In the genomic region with DNA sequence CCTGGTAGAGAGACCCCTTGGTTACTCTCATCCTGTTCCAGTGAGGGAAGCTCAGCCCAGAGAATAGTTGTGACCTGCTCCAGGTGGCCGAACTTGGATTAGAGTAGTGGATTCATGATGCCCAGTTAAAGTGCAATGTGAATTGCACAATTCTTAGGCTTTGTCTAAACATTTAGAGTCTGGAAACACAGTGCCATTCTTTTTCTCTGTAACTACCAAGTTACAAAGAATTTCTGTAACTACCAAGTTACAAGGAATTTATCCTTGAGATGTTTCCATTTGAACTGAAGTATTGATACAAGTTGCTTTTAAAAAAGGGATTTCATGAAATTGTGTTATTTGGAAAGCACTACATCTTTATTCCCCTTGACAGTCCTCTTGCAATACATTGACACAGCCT, we compare ENCODE assay signal across 27 cellular contexts.
"Had no signal": no experiment of that assay in that cellular context is flagged by ENCODE, and none has a peak within 500 bp of the region (broad histone marks: within the 10 kb centered on the region; RNA-seq: fewer than 3 reads in every experiment).

No MANE protein-coding gene starts in this region.

- H3K36me3 ChIP-seq: ascending aorta, brain microvascular endothelial cell, left lung, lower lobe of right lung, pancreas, prostate gland, stomach, tibial artery had no signal

- H3K36me3 Mint-ChIP-seq: activated CD4-positive, alpha-beta memory T cell treated with anti-CD3 and anti-CD28 coated beads for 36 hours; activated naive CD8-positive, alpha-beta T cell treated with anti-CD3 and anti-CD28 coated beads for 36 hours had no signal

- H3K4me1 ChIP-seq: ascending aorta, lower lobe of right lung, pancreas, prostate gland had no signal

- H3K4me3 ChIP-seq: ascending aorta, coronary artery, dorsolateral prefrontal cortex, left lung, lower lobe of right lung, mucosa of descending colon, pancreas, prostate gland, stomach, tibial artery had no signal

- H3K4me3 Mint-ChIP-seq: activated CD4-positive, alpha-beta memory T cell treated with anti-CD3 and anti-CD28 coated beads for 36 hours; activated naive CD4-positive, alpha-beta T cell treated with anti-CD3 and anti-CD28 coated beads for 36 hours; activated naive CD8-positive, alpha-beta T cell treated with anti-CD3 and anti-CD28 coated beads for 36 hours; activated T-helper 1 cell treated with anti-CD3 and anti-CD28 coated beads, Interleukin-12 subunit alpha, Interleukin-12 subunit beta, Interleukin-2, Interleukin-4 antibody, amounts not matched to agents 30 ng/mL and 10 ng/mL and 1 ng/mL, durations not matched to agents 14 hours and 24 hours and 36 hours; nephron progenitor cell; stimulated activated naive B cell treated with anti-CD40 and anti-IgM and Interleukin-4, amounts not matched to agents 10 μg/mL and 1 μg/mL and 100 μg/mL, for 72 hours had no signal

- H3K27me3 ChIP-seq: ascending aorta, brain microvascular endothelial cell, left lung, pancreas, stomach, tibial artery had no signal

- H3K27me3 Mint-ChIP-seq: activated naive CD8-positive, alpha-beta T cell treated with anti-CD3 and anti-CD28 coated beads for 36 hours; stimulated activated naive B cell treated with anti-CD40 and anti-IgM and Interleukin-4, amounts not matched to agents 10 μg/mL and 1 μg/mL and 100 μg/mL, for 72 hours had no signal

- H3K27ac Mint-ChIP-seq: activated CD4-positive, alpha-beta memory T cell treated with anti-CD3 and anti-CD28 coated beads for 36 hours; activated naive CD4-positive, alpha-beta T cell treated with anti-CD3 and anti-CD28 coated beads for 36 hours; activated naive CD8-positive, alpha-beta T cell treated with anti-CD3 and anti-CD28 coated beads for 36 hours; activated T-helper 1 cell treated with anti-CD3 and anti-CD28 coated beads, Interleukin-12 subunit alpha, Interleukin-12 subunit beta, Interleukin-2, Interleukin-4 antibody, amounts not matched to agents 30 ng/mL and 10 ng/mL and 1 ng/mL, durations not matched to agents 14 hours and 24 hours and 36 hours; nephron progenitor cell; stimulated activated naive B cell treated with anti-CD40 and anti-IgM and Interleukin-4, amounts not matched to agents 10 μg/mL and 1 μg/mL and 100 μg/mL, for 72 hours had no signal

- H3K27ac ChIP-seq: ascending aorta, brain microvascular endothelial cell, coronary artery, left lung, lower lobe of right lung, pancreas, prostate gland, stomach, tibial artery had no signal

- ATAC-seq: left lung; lower lobe of right lung; mucosa of descending colon; pancreas; stimulated activated naive B cell treated with anti-CD40 and anti-IgM and Interleukin-4, amounts not matched to agents 10 μg/mL and 1 μg/mL and 100 μg/mL, for 72 hours had no signal

- FAIRE-seq: pancreas had no signal

- H3K9me3 ChIP-seq: ascending aorta, left lung, lower lobe of right lung, mucosa of descending colon, pancreas, prostate gland, stomach, tibial artery had no signal

- DNase-seq: activated CD4-positive, alpha-beta memory T cell treated with anti-CD3 and anti-CD28 coated beads for 36 hours; activated CD4-positive, alpha-beta T cell treated with anti-CD3 and anti-CD28 coated beads for 48 hours; activated CD8-positive, alpha-beta memory T cell treated with anti-CD3 and anti-CD28 coated beads, Interleukin-2, amount 50 U/mL, for 4 hours; activated effector memory CD4-positive, alpha-beta T cell treated with anti-CD3 and anti-CD28 coated beads, Interleukin-2, amount 50 U/mL, for 16 hours; activated naive CD4-positive, alpha-beta T cell treated with anti-CD3 and anti-CD28 coated beads for 36 hours; activated naive CD8-positive, alpha-beta T cell treated with anti-CD3 and anti-CD28 coated beads for 36 hours; activated T-cell treated with anti-CD3 and anti-CD28 coated beads, Interleukin-2, amount 50 U/mL, for 1 hour; brain microvascular endothelial cell; dorsolateral prefrontal cortex; effector memory CD4-positive, alpha-beta T cell; head of caudate nucleus; kidney glomerular epithelial cell; left lung; lower lobe of right lung; mesendoderm; mucosa of descending colon; nephron progenitor cell; pancreas; stimulated activated CD4-positive, alpha-beta T cell treated with anti-CD3 and anti-CD28 coated beads, Interleukin-15, amount 100 ng/mL, for 24 hours; stimulated activated CD4-positive, alpha-beta T cell treated with anti-CD3 and anti-CD28 coated beads, Interleukin-2, amount 100 ng/mL, for 24 hours; stimulated activated naive B cell treated with anti-CD40 and anti-IgM and Interleukin-4, amounts not matched to agents 10 μg/mL and 1 μg/mL and 100 μg/mL, for 72 hours; stomach; tibial artery had no signal

- H3K9me3 Mint-ChIP-seq: activated CD4-positive, alpha-beta memory T cell treated with anti-CD3 and anti-CD28 coated beads for 36 hours; activated naive CD4-positive, alpha-beta T cell treated with anti-CD3 and anti-CD28 coated beads for 36 hours; activated naive CD8-positive, alpha-beta T cell treated with anti-CD3 and anti-CD28 coated beads for 36 hours had no signal
